24 cellular contexts compared by ENCODE assay signal in the genomic region with DNA sequence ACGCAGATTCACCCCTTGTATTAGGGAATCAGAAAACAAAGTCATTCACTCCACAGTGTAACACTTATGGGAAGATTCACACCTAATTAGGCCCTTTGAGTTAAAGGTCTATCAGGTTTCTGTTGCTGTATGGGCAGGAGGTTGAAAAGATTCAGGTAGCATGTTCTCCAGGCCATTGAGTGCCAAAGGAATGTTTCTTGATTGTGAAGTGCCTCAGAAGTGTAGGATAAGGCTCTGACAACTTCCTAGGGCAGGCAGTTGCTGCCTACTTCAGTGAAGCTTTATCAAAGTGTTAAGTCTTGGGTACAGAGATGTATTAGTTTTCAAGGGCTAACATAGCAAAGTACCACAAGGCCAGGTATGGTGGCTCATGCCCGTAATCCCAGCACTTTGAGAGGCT. TPM values are rescaled to one million over a fixed set of nuclear protein-coding genes. Genes with fewer than 3 reads are reported as not detected.
A peak's percentile ranks its signal among the peaks of the same experiment; 100 is the strongest.
DNase-seq lines count a peak whose midpoint lies in the region; ATAC-seq and TF ChIP-seq lines count a peak whose summit lies in the region.
"Had no signal": no experiment of that assay in that cellular context is flagged by ENCODE, and none has a peak within 500 bp of the region (broad histone marks: within the 10 kb centered on the region; RNA-seq: fewer than 3 reads in every experiment).

No MANE protein-coding gene starts in this region.

- peak overlapping the region; percentile 52; the same call in 1 of the 2 replicates for H2BK20ac ChIP-seq in IMR-90 (ENCODE audit: low read depth, low read length)

- CTCF ChIA-PET in IMR-90 (lab: Yijun Ruan, JAX), result interaction anchor here (1.0 kb wide), 1 partner anchor 219 kb away, joined by 3 read pairs; no protein-coding TSS in a partner anchor

- H3K18ac ChIP-seq in IMR-90 (ENCODE audit: low read depth, low read length) (peak overlapping the region; percentile 98; the same call in 1 of the 2 replicates), mesendoderm (ENCODE audit: low read length) (no peak overlapping the region)

- dilution Hi-C loops in IMR-90 (cut with HindIII; ENCODE audit: low sequenced_read_pairs, unreplicated experiment), result no loop called here

- no TSS peak for BruUV-seq in IMR-90 (replicated peaks; lab: Mats Ljungman, UMichigan)

- H3K14ac ChIP-seq in IMR-90 (replicated peaks; ENCODE audit: low read depth, low read length), result no peak overlapping the region

- POLR2A ChIA-PET in IMR-90 (lab: Charles Lee; ENCODE audit: unreplicated experiment), result no interaction called here

- H4K91ac ChIP-seq in IMR-90 (ENCODE audit: insufficient read depth, low read depth, low read length), result peak overlapping the region; percentile 64

- no peak overlapping the region for H2AFZ ChIP-seq in IMR-90 (replicated peaks; ENCODE audit: low read length, poor library complexity)

- H3K4me2 ChIP-seq in IMR-90 (ENCODE audit: low read depth, low read length) (no peak overlapping the region), mesendoderm (ENCODE audit: low read length) (no peak overlapping the region)
- H3K4me2 ChIP-seq: A549; BLaER1 treated with 17β-estradiol and CSF1 and Interleukin-3, amounts not matched to agents 10 nM and 100 nM had no signal

- H2AK9ac ChIP-seq in IMR-90 (replicated peaks; ENCODE audit: low read depth, low read length, poor library complexity), result no peak overlapping the region

- no peaks in the 10 kb centered on the region for H4K20me1 ChIP-seq in IMR-90 (ENCODE audit: insufficient read depth, low read length)
- H4K20me1 ChIP-seq: BLaER1 treated with 17β-estradiol and CSF1 and Interleukin-3, amounts not matched to agents 10 nM and 100 nM had no signal

- no peaks in the 10 kb centered on the region for H3K27me3 ChIP-seq in IMR-90 (ENCODE audit: control insufficient read depth, insufficient read depth, low read length)
- H3K27me3 ChIP-seq in left lung, result no peaks in the 10 kb centered on the region
- no peaks in the 10 kb centered on the region for H3K27me3 ChIP-seq in mesendoderm (ENCODE audit: insufficient read depth, low read length, poor library complexity)
- H3K27me3 ChIP-seq: BE2C; BLaER1 treated with 17β-estradiol and CSF1 and Interleukin-3, amounts not matched to agents 10 nM and 100 nM had no signal

- no peak for TF ChIP-seq CTCF in IMR-90 (conservative IDR thresholded peaks at IDR 0.05; ENCODE audit: low read depth, low read length)
- no peak for TF ChIP-seq CTCF in left lung (IDR thresholded peaks at IDR 0.05)

- H2BK120ac ChIP-seq in IMR-90 (ENCODE audit: low read depth, low read length) (peak overlapping the region; percentile 17), mesendoderm (ENCODE audit: low read depth, low read length) (no peak overlapping the region)

- H3K79me1 ChIP-seq in IMR-90 (ENCODE audit: low read depth in 1 of 2, low read length in 2 of 2), result no peaks in the 10 kb centered on the region
- no peaks in the 10 kb centered on the region for H3K79me1 ChIP-seq in mesendoderm (ENCODE audit: low read length)

- in situ Hi-C loops in IMR-90 (cut with MboI; ENCODE audit: low sequenced_read_pairs), result no loop called here

- no peak overlapping the region for H3K9ac ChIP-seq in IMR-90 (ENCODE audit: low read depth, low read length)
- H3K9ac ChIP-seq in mesendoderm (ENCODE audit: low read length), result no peak overlapping the region
- H3K9ac ChIP-seq: BLaER1 treated with 17β-estradiol and CSF1 and Interleukin-3, amounts not matched to agents 10 nM and 100 nM had no signal

- H3K4me1 ChIP-seq in IMR-90 (ENCODE audit: control insufficient read depth, insufficient read depth, low read length) (peaks cover 5% of the 10 kb centered on the region), left lung (no peaks in the 10 kb centered on the region), mesendoderm (ENCODE audit: control insufficient read depth, low read depth, low read length) (peaks cover 5% of the 10 kb centered on the region)
- H3K4me1 ChIP-seq: A549; BE2C; BLaER1 treated with 17β-estradiol and CSF1 and Interleukin-3, amounts not matched to agents 10 nM and 100 nM had no signal

- peak overlapping the region; percentile 93; the same call in 1 of the 2 replicates for H4K5ac ChIP-seq in IMR-90 (ENCODE audit: low read depth, low read length)
- H4K5ac ChIP-seq in mesendoderm (ENCODE audit: low read length), result no peak overlapping the region

- no peaks in the 10 kb centered on the region for H3K9me1 ChIP-seq in IMR-90 (ENCODE audit: insufficient read depth, low read length)

- ATAC-seq in IMR-90 (ENCODE audit: low read depth) (no peak), left lung (peak; percentile 93), GM18520 (IDR thresholded peaks at IDR 0.05; ENCODE audit: unreplicated experiment) (no peak)
- ATAC-seq: A549 had no signal

- intact Hi-C loops in IMR-90 (cut with micrococcal nuclease) (loop anchor here (5.0 kb wide), 1 partner anchor 48 kb away; a partner anchor contains a TSS), left lung (cut with DNase I) (no loop called here)

- peak overlapping the region; percentile 2 to 57; a peak in 3 of 4 replicates for H4K8ac ChIP-seq in IMR-90 (ENCODE audit: low read depth in 2 of 2, low read length in 2 of 2)
- H4K8ac ChIP-seq in mesendoderm (ENCODE audit: low read depth, low read length), result no peak overlapping the region

- H2AK5ac ChIP-seq in IMR-90 (ENCODE audit: low read depth, low read length), result peak overlapping the region; percentile 10; the same call in 1 of the 2 replicates
- no peak overlapping the region for H2AK5ac ChIP-seq in mesendoderm (ENCODE audit: low read length)

- no peaks in the 10 kb centered on the region for H3K79me2 ChIP-seq in mesendoderm (ENCODE audit: control insufficient read depth, insufficient read depth, low read length)

- no peak for TF ChIP-seq POLR2A in IMR-90 (IDR thresholded peaks at IDR 0.05; ENCODE audit: low read depth, low read length)

- H3K56ac ChIP-seq in IMR-90 (ENCODE audit: extremely low read depth, insufficient read depth, low read length) (no peak overlapping the region; the same call in 1 of the 2 replicates), mesendoderm (ENCODE audit: low read length) (no peak overlapping the region)

- H3K4me3 ChIP-seq in IMR-90 (ENCODE audit: insufficient read depth, low read depth, low read length) (no peak overlapping the region), left lung (no peak overlapping the region), mesendoderm (ENCODE audit: low read length) (no peak overlapping the region)
- H3K4me3 ChIP-seq: A549; BLaER1 treated with 17β-estradiol and CSF1 and Interleukin-3, amounts not matched to agents 10 nM and 100 nM had no signal

- H3K9me3 ChIP-seq in IMR-90 (ENCODE audit: control insufficient read depth, insufficient read depth, low read length) (no peaks in the 10 kb centered on the region), left lung (no peaks in the 10 kb centered on the region)
- H3K9me3 ChIP-seq: A549, BE2C had no signal

- H3K27ac ChIP-seq in IMR-90 (ENCODE audit: insufficient read depth, low read length) (no peak overlapping the region), left lung (no peak overlapping the region), mesendoderm (ENCODE audit: low read depth, low read length) (peak overlapping the region; percentile 66)
- H3K27ac ChIP-seq: A549; BLaER1 treated with 17β-estradiol and CSF1 and Interleukin-3, amounts not matched to agents 10 nM and 100 nM had no signal

- DNase-seq in IMR-90, result no peak
- no peak for DNase-seq in left lung
- DNase-seq in mesendoderm, result peak; percentile 83
- no peak for DNase-seq in COLO668 (lab: John Stamatoyannopoulos, UW; ENCODE audit: unreplicated experiment)
- no peak for DNase-seq in NCI-H82 (lab: John Stamatoyannopoulos, UW)
- DNase-seq: 8988T; ACHN; AML-193; BE2C; Calu3; CD4-positive, alpha-beta T cell; CD8-positive, alpha-beta memory T cell; COR-L47; DMS53; DMS79 treated with DMSO at 0.1 percent for 48 hours; GF-D8; H7; HCEC 1CT had no signal

- no peak overlapping the region for H3K23ac ChIP-seq in IMR-90 (ENCODE audit: low read depth, low read length)
- no peak overlapping the region for H3K23ac ChIP-seq in mesendoderm (ENCODE audit: low read length)

- no peak for TF ChIP-seq RAD21 in IMR-90 (IDR thresholded peaks at IDR 0.05; ENCODE audit: low read length)

- H2BK15ac ChIP-seq in IMR-90 (ENCODE audit: low read depth, low read length) (peak overlapping the region; percentile 67; the same call in 1 of the 3 replicates), mesendoderm (replicated peaks; ENCODE audit: low read depth) (no peak overlapping the region)

- no CpG with 5 or more reads among the region's 2 CpGs for WGBS in IMR-90 (ENCODE audit: extremely low coverage in 2 of 2, insufficient read length in 1 of 2), 2 experiments
- no CpG with 5 or more reads among the region's 2 CpGs for WGBS in mesendoderm (ENCODE audit: extremely low coverage, insufficient coverage, low lambda C conversion rate)

- H3K4ac ChIP-seq in IMR-90 (ENCODE audit: low read depth, low read length) (peak overlapping the region; percentile 12; the same call in 1 of the 2 replicates), mesendoderm (ENCODE audit: low read depth, low read length) (no peak overlapping the region)

- H2BK5ac ChIP-seq in IMR-90 (ENCODE audit: low read depth, low read length, poor library complexity, severe bottlenecking), result peak overlapping the region; percentile 37
- no peak overlapping the region for H2BK5ac ChIP-seq in mesendoderm (ENCODE audit: low read length)

- H3K36me3 ChIP-seq in IMR-90 (ENCODE audit: control insufficient read depth, insufficient read depth, low read length) (no peaks in the 10 kb centered on the region), left lung (no peaks in the 10 kb centered on the region), mesendoderm (ENCODE audit: control insufficient read depth, insufficient read depth, low read length) (no peaks in the 10 kb centered on the region)
- H3K36me3 ChIP-seq: BE2C; BLaER1 treated with 17β-estradiol and CSF1 and Interleukin-3, amounts not matched to agents 10 nM and 100 nM had no signal

TF ChIP-seq in IMR-90, 13 proteins besides CTCF, POLR2A, EP300 and RAD21:
- TF ChIP-seq RCOR1 (IDR thresholded peaks at IDR 0.05; ENCODE audit: insufficient replicate concordance, low read length), result no peak
- TF ChIP-seq NFE2L2 (IDR thresholded peaks at IDR 0.05; ENCODE audit: low read depth, low read length), result no peak
- no peak for TF ChIP-seq CHD1 (IDR thresholded peaks at IDR 0.05; ENCODE audit: low read depth, low read length)
- TF ChIP-seq FOS (IDR thresholded peaks at IDR 0.05; ENCODE audit: low read depth, low read length), result no peak
TF ChIP-seq in IMR-90: peak in this region for 0.

RNA-seq across cellular contexts. Expression of a gene that starts 48.7 kb away (rescaled TPM):
- under 0.01 and 0.18 TPM in 2 replicates for total RNA-seq in IMR-90 (2012; rRNA removed)
- polyA plus RNA-seq in IMR-90 (2012; rRNA removed), result 0.09 TPM in 1 of 2 replicates, not detected in the other
- not detected in 2 replicates for polyA plus RNA-seq in IMR-90 (2012; cell fraction: cytosol; rRNA removed)
- polyA plus RNA-seq in IMR-90 (2012; cell fraction: nucleus; rRNA removed; ENCODE audit: low replicate concordance), result 0.06 TPM in 1 of 2 replicates, not detected in the other
- 10 to 100 TPM in 1 of 2 donors, 1 to 10 TPM in 1; 3.5 to 18.0 TPM for total RNA-seq in left lung
- not detected for polyA plus RNA-seq in mesendoderm (2013, experiment 1 of 2)
- polyA plus RNA-seq in mesendoderm (2013, experiment 2 of 2), result not detected
- total RNA-seq: Calu3, Daoy, G401, H1, H7 had no signal
- polyA plus RNA-seq: A549, H1 had no signal
